In the genomic region with DNA sequence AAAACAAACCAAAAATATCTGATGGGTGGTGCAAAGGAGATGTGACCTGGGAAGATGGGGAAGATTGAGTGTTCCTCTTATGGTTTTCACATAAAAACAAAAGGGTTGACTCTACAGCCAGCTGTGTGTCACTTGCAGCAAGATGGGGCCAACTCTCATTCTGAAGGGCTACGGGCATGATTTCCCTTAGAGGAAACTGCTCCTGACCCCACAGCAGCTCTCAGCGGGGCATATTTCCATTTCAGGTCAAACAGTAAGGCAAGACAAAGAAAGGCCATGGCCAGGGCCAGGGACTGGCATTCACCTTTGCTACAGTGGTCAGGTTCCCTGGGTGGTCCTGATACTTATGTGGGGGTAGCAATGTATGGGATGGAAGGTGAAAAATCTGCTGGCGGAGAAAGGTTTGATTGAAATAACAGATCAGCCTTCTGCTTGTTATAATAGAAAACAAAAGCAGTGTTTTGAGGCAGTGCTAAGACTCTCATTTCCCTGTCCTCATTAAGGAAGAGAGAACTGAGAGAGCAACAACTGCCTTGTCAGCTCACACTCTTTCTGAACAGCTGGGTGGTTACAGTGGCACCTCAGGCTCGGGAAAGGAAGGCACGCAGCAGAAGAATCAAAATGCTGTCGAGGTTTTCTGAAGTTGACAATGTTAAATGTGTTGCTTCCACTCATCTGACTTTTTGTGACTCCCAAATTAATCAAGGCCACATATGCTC, we compare ENCODE assay signal across 9 cellular contexts.
DNase-seq lines count a peak whose midpoint lies in the region; ATAC-seq and TF ChIP-seq lines count a peak whose summit lies in the region.
"Had no signal": no experiment of that assay in that cellular context is flagged by ENCODE, and none has a peak within 500 bp of the region (broad histone marks: within the 10 kb centered on the region; RNA-seq: fewer than 3 reads in every experiment).

No MANE protein-coding gene starts in this region.

- CTCF ChIA-PET in GM10248 (lab: Yijun Ruan, JAX) = interaction anchor here (0.9 to 3.4 kb wide), 10 partner anchors 9 to 188 kb away, joined by 3 to 25 read pairs (median 4); partner anchors contain the start of gene GCNT1

- H3K36me3 Mint-ChIP-seq in activated T-helper 17 cell treated with anti-CD3 and anti-CD28 coated beads, Interleukin-2, amount 50 U/mL, for 72 hours (ENCODE audit: low read depth) = no peaks in the 10 kb centered on the region

- H3K4me1 Mint-ChIP-seq in activated T-helper 17 cell treated with anti-CD3 and anti-CD28 coated beads, Interleukin-2, amount 50 U/mL, for 72 hours = no peaks in the 10 kb centered on the region

- peak; percentile 98 for ATAC-seq in GM21360 (IDR thresholded peaks at IDR 0.05; ENCODE audit: unreplicated experiment)
- ATAC-seq in HG03159 (IDR thresholded peaks at IDR 0.05; ENCODE audit: unreplicated experiment) = peak; percentile 99
- ATAC-seq in activated T-helper 17 cell treated with anti-CD3 and anti-CD28 coated beads, Interleukin-2, amount 50 U/mL, for 72 hours (replicated peaks) = no peak

- no peaks in the 10 kb centered on the region for H3K27me3 Mint-ChIP-seq in activated T-helper 17 cell treated with anti-CD3 and anti-CD28 coated beads, Interleukin-2, amount 50 U/mL, for 72 hours

- POLR2A ChIA-PET in GM10248 (lab: Yijun Ruan, JAX) = no interaction called here

- H3K27ac ChIP-seq in coronary artery = peak overlapping the region in 1 of 2 donors; percentile 66

- TF ChIP-seq CTCF in GM10248 (IDR thresholded peaks at IDR 0.05; ENCODE audit: control extremely low read depth, extremely low read depth, low read depth, missing control alignments) = no peak
- TF ChIP-seq CTCF in coronary artery (IDR thresholded peaks at IDR 0.05) = no peak

- no peak overlapping the region for H3K27ac Mint-ChIP-seq in activated T-helper 17 cell treated with anti-CD3 and anti-CD28 coated beads, Interleukin-2, amount 50 U/mL, for 72 hours

- H3K4me3 ChIP-seq in coronary artery = no peak overlapping the region

- no peak overlapping the region for H3K4me3 Mint-ChIP-seq in activated T-helper 17 cell treated with anti-CD3 and anti-CD28 coated beads, Interleukin-2, amount 50 U/mL, for 72 hours

- DNase-seq in GM10248 (ENCODE audit: extremely low spot score) (peak; percentile 49), germinal center (ENCODE audit: low spot score) (peak; percentile 22), Kasumi-1 (lab: John Stamatoyannopoulos, UW) (no peak), coronary artery (ENCODE audit: low spot score) (no peak), NCI-H1417 (lab: John Stamatoyannopoulos, UW) (no peak)
- DNase-seq: COR-L47 had no signal

- H3K9me3 Mint-ChIP-seq in activated T-helper 17 cell treated with anti-CD3 and anti-CD28 coated beads, Interleukin-2, amount 50 U/mL, for 72 hours = no peaks in the 10 kb centered on the region

Comparison
In these comparisons a context has a peak if more than half of its experiments do, and no peak if none do; other contexts are left out.
1. DNase-seq: peak in GM10248 (single experiment) and germinal center (single experiment); none in Kasumi-1 (0 of 2), coronary artery (single experiment) and NCI-H1417 (0 of 3).